ENCODE assay signal across 8 cellular contexts in genomic region chr22:43343262-43343988, GRCh38. TPM values are rescaled to one million over a fixed set of nuclear protein-coding genes. Genes with fewer than 3 reads are reported as not detected.
DNase-seq lines count a peak whose midpoint lies in the region; ATAC-seq and TF ChIP-seq lines count a peak whose summit lies in the region.

TSS of gene SCUBE1 (minus strand) at chr22:43343372. CDS start at chr22:43343261, 111 bp downstream.

- H3K4me2 ChIP-seq in mammary epithelial cell (ENCODE audit: insufficient read depth, low read depth, low read length), result no peak within 1 kb of the TSS

- in situ Hi-C loops in mammary epithelial cell (cut with MboI; ENCODE audit: low sequenced_read_pairs in 2 of 2), result no loop called here

- no peak within 1 kb of the TSS for H3K9ac ChIP-seq in mammary epithelial cell (ENCODE audit: insufficient read depth, low read length)

- no peaks in the 10 kb centered on the region for H3K4me1 ChIP-seq in mammary epithelial cell (ENCODE audit: insufficient read depth, low read length)

- intact Hi-C loops in mammary epithelial cell (cut with micrococcal nuclease), result no loop called here
- intact Hi-C loops in left colon (cut with DNase I, micrococcal nuclease), result no loop called here

- CTCF ChIA-PET in mammary epithelial cell (lab: Charles Lee; ENCODE audit: low non-redundant PET), result no interaction called here

- no peaks in the 10 kb centered on the region for H3K9me3 ChIP-seq in mammary epithelial cell (replicated peaks; ENCODE audit: insufficient read depth, low read length)

- TF ChIP-seq CTCF in mammary epithelial cell (conservative IDR thresholded peaks at IDR 0.05 in 1 of 2, IDR thresholded peaks at IDR 0.05 in 1 of 2; ENCODE audit: extremely low read depth in 1 of 2, insufficient read depth in 1 of 2, low read depth in 1 of 2, low read length in 2 of 2), result no peak

- H3K4me1 Mint-ChIP-seq in T-helper 2 cell treated with Interferon-gamma antibody and Interleukin-4, amounts not matched to agents 5 μg/mL and 100 μg/mL, for 36 hours (ENCODE audit: low read depth), result peaks cover 17% of the 10 kb centered on the region

- DNase-seq in AML-193 (lab: John Stamatoyannopoulos, UW) (peak; percentile 10 to 17), HuH-7.5 (ENCODE audit: low spot score) (peak; percentile 74), mammary epithelial cell (peak; percentile 14), left colon (peak in 1 of 2 donors; percentile 60)
- peak; percentile 54 for DNase-seq in T-helper 2 cell treated with Interferon-gamma antibody and Interleukin-4, amounts not matched to agents 5 μg/mL and 100 μg/mL, for 36 hours (ENCODE audit: low spot score)
- peak; percentile 17 for DNase-seq in stimulated activated CD8-positive, alpha-beta memory T cell treated with anti-CD3 and anti-CD28 coated beads, Interleukin-12 subunit alpha, Interleukin-12 subunit beta, amount 100 ng/mL, for 1 hour (ENCODE audit: low read depth)

- H3K36me3 ChIP-seq in mammary epithelial cell (ENCODE audit: insufficient read depth, low read length), result no peaks in the 10 kb centered on the region

- no TSS peak for BruUV-seq in mammary epithelial cell (replicated peaks; lab: Mats Ljungman, UMichigan)

- no peak within 1 kb of the TSS for H3K4me3 ChIP-seq in mammary epithelial cell (replicated peaks in 1 of 3; ENCODE audit: insufficient read depth in 1 of 3, low read depth in 2 of 3, low read length in 3 of 3)

- H3K36me3 Mint-ChIP-seq in T-helper 2 cell treated with Interferon-gamma antibody and Interleukin-4, amounts not matched to agents 5 μg/mL and 100 μg/mL, for 36 hours (ENCODE audit: low read depth), result peaks cover 2% of the 10 kb centered on the region

- H3K27ac ChIP-seq in mammary epithelial cell (ENCODE audit: insufficient read depth, low read depth, low read length), result no peak within 1 kb of the TSS

- H3K27me3 Mint-ChIP-seq in T-helper 2 cell treated with Interferon-gamma antibody and Interleukin-4, amounts not matched to agents 5 μg/mL and 100 μg/mL, for 36 hours (ENCODE audit: low read depth), result peaks cover 30% of the 10 kb centered on the region

- H2AFZ ChIP-seq in mammary epithelial cell (ENCODE audit: low read depth, low read length), result no peak within 1 kb of the TSS

- no peaks in the 10 kb centered on the region for H3K9me3 Mint-ChIP-seq in T-helper 2 cell treated with Interferon-gamma antibody and Interleukin-4, amounts not matched to agents 5 μg/mL and 100 μg/mL, for 36 hours

- ATAC-seq in left colon (peak; percentile 90), HG02588 (IDR thresholded peaks at IDR 0.05; ENCODE audit: unreplicated experiment) (no peak), GM18519 (IDR thresholded peaks at IDR 0.05; ENCODE audit: low FRiP score, unreplicated experiment) (no peak)

- WGBS in mammary epithelial cell (ENCODE audit: low coverage, missing lambda C conversion rate), result 32% methylated on average over 5 of the region's 87 CpGs

- no peak within 1 kb of the TSS for H3K27ac Mint-ChIP-seq in T-helper 2 cell treated with Interferon-gamma antibody and Interleukin-4, amounts not matched to agents 5 μg/mL and 100 μg/mL, for 36 hours

- H3K79me2 ChIP-seq in mammary epithelial cell (ENCODE audit: insufficient read depth, low read length), result no peaks in the 10 kb centered on the region

- no peaks in the 10 kb centered on the region for H4K20me1 ChIP-seq in mammary epithelial cell (ENCODE audit: insufficient read depth, low read length)

- dilution Hi-C loops in mammary epithelial cell (cut with HindIII; ENCODE audit: low sequenced_read_pairs), result no loop called here

- peak within 1 kb of the TSS; percentile 39 for H3K4me3 Mint-ChIP-seq in T-helper 2 cell treated with Interferon-gamma antibody and Interleukin-4, amounts not matched to agents 5 μg/mL and 100 μg/mL, for 36 hours

- peaks cover 16% of the 10 kb centered on the region for H3K27me3 ChIP-seq in mammary epithelial cell (ENCODE audit: insufficient read depth, low read length)

RNA-seq across cellular contexts. Expression of gene SCUBE1, which starts in this region (rescaled TPM):
- not detected for total RNA-seq in mammary epithelial cell
- polyA plus RNA-seq in mammary epithelial cell, result not detected
- not detected for polyA minus RNA-seq in mammary epithelial cell
- total RNA-seq in left colon, result 1 to 10 TPM; 3.8 to 5.8 TPM

Comparison
In these comparisons a context has a peak if more than half of its experiments do, and no peak if none do; other contexts are left out.
1. RNA of gene SCUBE1 (total RNA-seq): 3.8 to 5.8 TPM in left colon; not detected in mammary epithelial cell; every median in the first group is over 4 times any median in the second.
2. Peak in DNase-seq in mammary epithelial cell; RNA of the gene not detected or under 1 TPM.